In the genomic region with DNA sequence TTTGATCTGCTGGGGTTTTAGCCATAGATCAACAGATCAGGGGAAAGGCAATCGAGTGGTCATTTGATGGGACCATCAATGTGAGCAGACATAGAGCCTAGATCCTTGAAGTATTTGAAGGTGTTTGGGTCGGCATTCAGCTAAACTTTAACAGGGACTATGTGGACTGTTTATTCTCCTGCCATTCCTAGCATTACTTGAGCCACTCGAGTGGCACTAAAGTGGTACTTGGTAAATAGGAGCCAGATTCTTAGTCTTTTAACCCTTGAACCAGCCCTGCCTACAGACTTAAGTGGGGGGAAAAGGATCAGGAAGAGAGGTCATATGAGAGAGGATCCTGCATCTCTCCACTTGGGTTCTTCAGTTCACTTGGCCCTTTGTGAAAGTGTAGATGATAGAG, we compare ENCODE assay signal across 11 cellular contexts. TPM values are rescaled to one million over a fixed set of nuclear protein-coding genes. Genes with fewer than 3 reads are reported as not detected.
DNase-seq lines count a peak whose midpoint lies in the region; ATAC-seq and TF ChIP-seq lines count a peak whose summit lies in the region.
"Had no signal": no experiment of that assay in that cellular context is flagged by ENCODE, and none has a peak within 500 bp of the region (broad histone marks: within the 10 kb centered on the region; RNA-seq: fewer than 3 reads in every experiment).

No MANE protein-coding gene starts in this region.

- H3K4me1 Mint-ChIP-seq in activated naive CD8-positive, alpha-beta T cell treated with anti-CD3 and anti-CD28 coated beads, Interleukin-2, amount 50 U/mL, for 24 hours = peaks cover 47% of the 10 kb centered on the region

- H3K4me3 ChIP-seq in liver (ENCODE audit: low read depth in 1 of 3, low read length in 3 of 3) = no peak overlapping the region
- H3K4me3 ChIP-seq in right lobe of liver = no peak overlapping the region
- no peak overlapping the region for H3K4me3 ChIP-seq in mesodermal cell (ENCODE audit: extremely low read depth, insufficient read depth, low read length, poor library complexity, severe bottlenecking)
- H3K4me3 ChIP-seq in aorta (ENCODE audit: low read length in 2 of 2) = peak overlapping the region; percentile 26 to 34
- H3K4me3 ChIP-seq in dorsolateral prefrontal cortex = peak overlapping the region in 2 of 59 donors; percentile 5 to 18

- H3K9me3 ChIP-seq in liver (ENCODE audit: control insufficient read depth in 4 of 4, low read length in 3 of 4) (no peaks in the 10 kb centered on the region), right lobe of liver (no peaks in the 10 kb centered on the region), mesodermal cell (ENCODE audit: control insufficient read depth, low read length) (no peaks in the 10 kb centered on the region), aorta (ENCODE audit: control insufficient read depth, low read length) (no peaks in the 10 kb centered on the region)

- no peak for ATAC-seq in right lobe of liver
- ATAC-seq in activated naive CD8-positive, alpha-beta T cell treated with anti-CD3 and anti-CD28 coated beads, Interleukin-2, amount 50 U/mL, for 24 hours = no peak
- ATAC-seq in aorta (ENCODE audit: low FRiP score) = no peak
- ATAC-seq in HG02642 (IDR thresholded peaks at IDR 0.05; ENCODE audit: poor library complexity, unreplicated experiment) = no peak

- H3K27ac ChIP-seq in liver (ENCODE audit: low read depth in 1 of 2, low read length in 2 of 2) = peak overlapping the region; percentile 8 to 49
- H3K27ac ChIP-seq in right lobe of liver = no peak overlapping the region
- H3K27ac ChIP-seq in mesodermal cell (ENCODE audit: low read depth, low read length, severe bottlenecking) = peak overlapping the region; percentile 16
- H3K27ac ChIP-seq in aorta (ENCODE audit: low read depth in 1 of 2, low read length in 2 of 2) = peak overlapping the region; percentile 36 to 60
- peak overlapping the region in 10 of 59 donors; percentile 1 to 48 (median 24) for H3K27ac ChIP-seq in dorsolateral prefrontal cortex

- H3K27me3 ChIP-seq in liver (ENCODE audit: control insufficient read depth in 4 of 4, insufficient read depth in 4 of 4, low read length in 3 of 4) (no peaks in the 10 kb centered on the region), right lobe of liver (no peaks in the 10 kb centered on the region), aorta (ENCODE audit: control insufficient read depth in 1 of 2, insufficient read depth in 2 of 2, low read length in 1 of 2) (no peaks in the 10 kb centered on the region), dorsolateral prefrontal cortex (peaks cover 0 to 56% (median 11%) of the 10 kb centered on the region in 45 donors)

- TF ChIP-seq CTCF in liver (IDR thresholded peaks at IDR 0.05; ENCODE audit: low read depth, low read length, missing input control) = no peak
- TF ChIP-seq CTCF in right lobe of liver (IDR thresholded peaks at IDR 0.05) = no peak
- no peak for TF ChIP-seq CTCF in dorsolateral prefrontal cortex (IDR thresholded peaks at IDR 0.05 in 54 of 56, conservative IDR thresholded peaks at IDR 0.05 in 2 of 56; ENCODE audit: low read depth in 1 of 56, partially characterized antibody in 56 of 56)

- no peaks in the 10 kb centered on the region for H3K9me3 Mint-ChIP-seq in activated naive CD8-positive, alpha-beta T cell treated with anti-CD3 and anti-CD28 coated beads, Interleukin-2, amount 50 U/mL, for 24 hours

- WGBS in liver = 56% methylated on average over 3 of the region's 3 CpGs
- 42% methylated on average over 3 of the region's 3 CpGs for WGBS in right lobe of liver (ENCODE audit: insufficient coverage, low coverage, low lambda C conversion rate, missing lambda C conversion rate)
- WGBS in mesodermal cell (ENCODE audit: insufficient coverage in 2 of 2), 2 experiments = 83 to 100% methylated on average over 1 of the region's 3 CpGs
- WGBS in aorta, 2 donors = 22 to 29% methylated on average over 3 of the region's 3 CpGs

- H3K4me3 Mint-ChIP-seq in activated naive CD8-positive, alpha-beta T cell treated with anti-CD3 and anti-CD28 coated beads, Interleukin-2, amount 50 U/mL, for 24 hours = peak overlapping the region; percentile 89

- H3K4me1 ChIP-seq in liver (ENCODE audit: control insufficient read depth in 4 of 4, insufficient read depth in 4 of 4, low read length in 3 of 4) = peaks cover 0 to 21% (median 12%) of the 10 kb centered on the region in 4 donors
- H3K4me1 ChIP-seq in right lobe of liver = no peaks in the 10 kb centered on the region
- H3K4me1 ChIP-seq in mesodermal cell (ENCODE audit: control insufficient read depth, insufficient read depth, low read length, poor library complexity, severe bottlenecking) = peaks cover 25% of the 10 kb centered on the region
- peaks cover 0 to 2% of the 10 kb centered on the region in 2 donors for H3K4me1 ChIP-seq in aorta (ENCODE audit: control insufficient read depth in 1 of 2, insufficient read depth in 2 of 2, low read length in 2 of 2)

- no peak for TF ChIP-seq POLR2A in right lobe of liver (IDR thresholded peaks at IDR 0.05)

- H3K36me3 ChIP-seq in liver (ENCODE audit: control insufficient read depth in 4 of 4, insufficient read depth in 3 of 4, low read depth in 1 of 4, low read length in 3 of 4) (no peaks in the 10 kb centered on the region), right lobe of liver (no peaks in the 10 kb centered on the region), mesodermal cell (ENCODE audit: control insufficient read depth, insufficient read depth, low read length) (peaks cover 30% of the 10 kb centered on the region), aorta (ENCODE audit: control insufficient read depth in 1 of 2, insufficient read depth in 2 of 2, low read length in 1 of 2) (peaks cover 0 to 1% of the 10 kb centered on the region in 2 donors)

- H3K27me3 Mint-ChIP-seq in activated naive CD8-positive, alpha-beta T cell treated with anti-CD3 and anti-CD28 coated beads, Interleukin-2, amount 50 U/mL, for 24 hours = no peaks in the 10 kb centered on the region

- TF ChIP-seq RAD21 in liver (IDR thresholded peaks at IDR 0.05) = no peak

- no peak overlapping the region for H3K9ac ChIP-seq in liver (ENCODE audit: low read depth in 1 of 2, low read length in 2 of 2)

- peak overlapping the region; percentile 99 for H3K27ac Mint-ChIP-seq in activated naive CD8-positive, alpha-beta T cell treated with anti-CD3 and anti-CD28 coated beads, Interleukin-2, amount 50 U/mL, for 24 hours

- peaks cover 65% of the 10 kb centered on the region for H3K36me3 Mint-ChIP-seq in activated naive CD8-positive, alpha-beta T cell treated with anti-CD3 and anti-CD28 coated beads, Interleukin-2, amount 50 U/mL, for 24 hours (ENCODE audit: low read depth)

- DNase-seq in right lobe of liver (no peak), aorta (no peak), NCI-H1417 (lab: John Stamatoyannopoulos, UW) (no peak), dorsolateral prefrontal cortex (no peak)
- DNase-seq in activated naive CD8-positive, alpha-beta T cell treated with anti-CD3 and anti-CD28 coated beads, Interleukin-2, amount 50 U/mL, for 24 hours = no peak
- DNase-seq: amygdala, DMS153, NCI-H2029 had no signal

- intact Hi-C loops in right lobe of liver (cut with DNase I) (no loop called here), aorta (cut with DNase I) (no loop called here), dorsolateral prefrontal cortex (cut with DNase I) (no loop called here)

TF ChIP-seq in liver, 16 proteins besides CTCF, POLR2A, EP300 and RAD21 (continues in another document):
- TF ChIP-seq REST (IDR thresholded peaks at IDR 0.05) (no peak), NR2F2 (IDR thresholded peaks at IDR 0.05) (no peak), GABPA (IDR thresholded peaks at IDR 0.05 in 1 of 2, conservative IDR thresholded peaks at IDR 0.05 in 1 of 2) (no peak), SP1 (IDR thresholded peaks at IDR 0.05) (no peak), FOXA2 (IDR thresholded peaks at IDR 0.05) (no peak)

RNA-seq across cellular contexts. Expression of gene MSN, which starts 3.8 kb away (rescaled TPM):
- total RNA-seq in liver (10 to 100 TPM; 34.6 to 46.5 TPM), right lobe of liver (100 to 1,000 TPM in 3 of 6 experiments, 10 to 100 TPM in 3; 63.6 to 150 (median 104) TPM), aorta (100 to 1,000 TPM; 374 to 532 TPM), dorsolateral prefrontal cortex (100 to 1,000 TPM in 4 of 120 experiments, 10 to 100 TPM in 116; 33.2 to 121 (median 55.6) TPM)
- polyA plus RNA-seq in liver (10 to 100 TPM; 24.3 to 70.0 TPM), aorta (100 to 1,000 TPM; 128 to 160 TPM)
- polyA plus RNA-seq in mesodermal cell (2013, experiment 1 of 2) = 491 TPM
- 426 TPM for polyA plus RNA-seq in mesodermal cell (2013, experiment 2 of 2)

Comparison
In these comparisons a context has a peak if more than half of its experiments do, and no peak if none do; other contexts are left out.
1. H3K27ac ChIP-seq: peak in liver (2 of 2), mesodermal cell (single experiment) and aorta (2 of 2); none in right lobe of liver (0 of 3).
2. H3K4me3 ChIP-seq: peak in aorta (2 of 2); none in liver (0 of 3), right lobe of liver (0 of 3) and mesodermal cell (single experiment).